Comparison of ENCODE assay signal across 14 cellular contexts in the genomic region with DNA sequence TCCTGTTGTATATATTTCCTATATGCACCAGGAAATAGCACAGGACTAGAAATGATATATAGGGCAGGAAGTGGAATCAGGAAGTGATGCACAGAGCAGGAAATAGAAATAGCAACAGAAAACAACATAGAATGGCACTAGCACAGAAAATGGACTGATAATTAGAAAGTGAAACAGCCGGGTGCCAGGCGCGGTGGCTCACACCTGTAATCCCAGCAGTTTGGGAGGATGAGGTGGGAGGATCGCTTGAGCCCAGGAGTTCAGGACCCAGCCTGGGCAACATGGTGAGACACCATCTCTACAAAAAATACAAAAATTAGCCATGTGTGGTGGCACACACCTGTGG. TPM values are rescaled to one million over a fixed set of nuclear protein-coding genes. Genes with fewer than 3 reads are reported as not detected.
DNase-seq lines count a peak whose midpoint lies in the region; ATAC-seq and TF ChIP-seq lines count a peak whose summit lies in the region.
"Had no signal": no experiment of that assay in that cellular context is flagged by ENCODE, and none has a peak within 500 bp of the region (broad histone marks: within the 10 kb centered on the region; RNA-seq: fewer than 3 reads in every experiment).

No MANE protein-coding gene starts in this region.

- H3K4me1 Mint-ChIP-seq in activated naive CD4-positive, alpha-beta T cell treated with anti-CD3 and anti-CD28 coated beads, Interleukin-2, amount 10 ng/mL, durations not matched to agents 7 days and 5 days: peaks cover 28% of the 10 kb centered on the region
- peaks cover 21% of the 10 kb centered on the region for H3K4me1 Mint-ChIP-seq in central memory CD8-positive, alpha-beta T cell
- H3K4me1 Mint-ChIP-seq in type B pancreatic cell (ENCODE audit: unreplicated experiment): peaks cover 5% of the 10 kb centered on the region

- no peaks in the 10 kb centered on the region for H3K79me2 ChIP-seq in OCI-LY7 (ENCODE audit: insufficient read depth, low read depth, low read length)
- H3K79me2 ChIP-seq: parathyroid adenoma had no signal

- peaks cover 42% of the 10 kb centered on the region for H3K4me1 ChIP-seq in OCI-LY7 (ENCODE audit: insufficient read depth, low read length, poor library complexity, severe bottlenecking)
- peaks cover 3 to 18% (median 13%) of the 10 kb centered on the region in 4 donors for H3K4me1 ChIP-seq in upper lobe of left lung
- H3K4me1 ChIP-seq: parathyroid adenoma had no signal

- no peaks in the 10 kb centered on the region for H3K9me3 Mint-ChIP-seq in activated naive CD4-positive, alpha-beta T cell treated with anti-CD3 and anti-CD28 coated beads, Interleukin-2, amount 10 ng/mL, durations not matched to agents 7 days and 5 days
- H3K9me3 Mint-ChIP-seq in central memory CD8-positive, alpha-beta T cell: no peaks in the 10 kb centered on the region
- H3K9me3 Mint-ChIP-seq in type B pancreatic cell: no peaks in the 10 kb centered on the region

- H3K4me3 Mint-ChIP-seq in activated naive CD4-positive, alpha-beta T cell treated with anti-CD3 and anti-CD28 coated beads, Interleukin-2, amount 10 ng/mL, durations not matched to agents 7 days and 5 days: peak overlapping the region; percentile 8
- peak overlapping the region; percentile 65 for H3K4me3 Mint-ChIP-seq in central memory CD8-positive, alpha-beta T cell
- H3K4me3 Mint-ChIP-seq in type B pancreatic cell: no peak overlapping the region

- BruUV-seq in OCI-LY7 (replicated peaks; lab: Mats Ljungman, UMichigan): no TSS peak

- no peak for TF ChIP-seq CTCF in OCI-LY7 (conservative IDR thresholded peaks at IDR 0.05; ENCODE audit: low read length)
- TF ChIP-seq CTCF in upper lobe of left lung (IDR thresholded peaks at IDR 0.05): no peak
- no peak for TF ChIP-seq CTCF in type B pancreatic cell (conservative IDR thresholded peaks at IDR 0.05)

- intact Hi-C loops in OCI-LY7 (cut with micrococcal nuclease; ENCODE audit: unreplicated experiment): no loop called here

- H3K27ac Mint-ChIP-seq in activated naive CD4-positive, alpha-beta T cell treated with anti-CD3 and anti-CD28 coated beads, Interleukin-2, amount 10 ng/mL, durations not matched to agents 7 days and 5 days: peak overlapping the region; percentile 90
- H3K27ac Mint-ChIP-seq in central memory CD8-positive, alpha-beta T cell (ENCODE audit: low read depth): peak overlapping the region; percentile 93
- H3K27ac Mint-ChIP-seq in type B pancreatic cell: no peak overlapping the region

- peak overlapping the region; percentile 51 for H3K4me2 ChIP-seq in OCI-LY7 (ENCODE audit: low read length)

- peak overlapping the region; percentile 22 for H3K4me3 ChIP-seq in OCI-LY7 (ENCODE audit: low read depth, low read length, poor library complexity, severe bottlenecking)
- no peak overlapping the region for H3K4me3 ChIP-seq in upper lobe of left lung

- no peaks in the 10 kb centered on the region for H3K9me2 ChIP-seq in OCI-LY7 (ENCODE audit: insufficient read depth, low read length)

- WGBS in upper lobe of left lung, 2 donors: 64 to 70% methylated on average over 4 of the region's 4 CpGs

- H3K9me3 ChIP-seq in OCI-LY7 (ENCODE audit: low read length): no peaks in the 10 kb centered on the region
- no peaks in the 10 kb centered on the region for H3K9me3 ChIP-seq in upper lobe of left lung

- CTCF ChIA-PET in activated naive CD4-positive, alpha-beta T cell treated with anti-CD3 and anti-CD28 coated beads, Interleukin-2, amount 10 ng/mL, durations not matched to agents 7 days and 5 days (lab: Charles Lee): interaction anchor here (1.5 to 9.2 kb wide), 2 partner anchors 11 to 16 kb away, joined by 3 to 82 read pairs; no protein-coding TSS in a partner anchor
- CTCF ChIA-PET in OCI-LY7 (lab: Charles Lee; ENCODE audit: unreplicated experiment): interaction anchor here (0.5 to 0.9 kb wide), 2 partner anchors 10 to 108 kb away, joined by 3 to 4 read pairs; no protein-coding TSS in a partner anchor

- H3K36me3 ChIP-seq in OCI-LY7 (ENCODE audit: insufficient read depth, low read length) (no peaks in the 10 kb centered on the region), upper lobe of left lung (peaks cover 7 to 69% (median 48%) of the 10 kb centered on the region in 4 donors)

- peak overlapping the region; percentile 58 for H2AFZ ChIP-seq in OCI-LY7 (ENCODE audit: low read length)
- H2AFZ ChIP-seq: parathyroid adenoma had no signal

- peak; percentile 66 for DNase-seq in activated naive CD4-positive, alpha-beta T cell treated with anti-CD3 and anti-CD28 coated beads, Interleukin-2, amount 10 ng/mL, durations not matched to agents 7 days and 5 days
- no peak for DNase-seq in activated naive CD4-positive, alpha-beta T cell treated with anti-CD3 and anti-CD28 coated beads, Interleukin-2, amount 50 U/mL, for 16 hours
- DNase-seq in OCI-LY7 (ENCODE audit: low spot score) (peak; percentile 59), upper lobe of left lung (no peak), type B pancreatic cell (ENCODE audit: extremely low spot score, unreplicated experiment) (no peak)
- DNase-seq in central memory CD8-positive, alpha-beta T cell (ENCODE audit: low spot score in 2 of 2): peak in 1 of 2 donors; percentile 38
- DNase-seq: HCEC 1CT; mesendoderm; NCI-H1417; NCI-H524; stimulated activated CD8-positive, alpha-beta memory T cell treated with anti-CD3 and anti-CD28 coated beads, Interleukin-4, amount 100 ng/mL, for 48 hours had no signal

- peak; percentile 99 for ATAC-seq in central memory CD8-positive, alpha-beta T cell (replicated peaks; ENCODE audit: extremely low read depth, poor library complexity, severe bottlenecking)
- no peak for ATAC-seq in upper lobe of left lung (ENCODE audit: low FRiP score in 2 of 2)
- ATAC-seq in HG03342 (IDR thresholded peaks at IDR 0.05; ENCODE audit: unreplicated experiment): no peak
- ATAC-seq in GM21737 (IDR thresholded peaks at IDR 0.05; ENCODE audit: unreplicated experiment): no peak

- peaks cover 7% of the 10 kb centered on the region for H3K36me3 Mint-ChIP-seq in activated naive CD4-positive, alpha-beta T cell treated with anti-CD3 and anti-CD28 coated beads, Interleukin-2, amount 10 ng/mL, durations not matched to agents 7 days and 5 days
- peaks cover 1% of the 10 kb centered on the region for H3K36me3 Mint-ChIP-seq in central memory CD8-positive, alpha-beta T cell (ENCODE audit: insufficient read depth)
- H3K36me3 Mint-ChIP-seq in type B pancreatic cell: peaks cover 11% of the 10 kb centered on the region

- POLR2A ChIA-PET in OCI-LY7 (lab: Charles Lee): interaction anchor here (0.7 to 2.1 kb wide), 3 partner anchors 17 to 214 kb away, joined by 3 to 7 read pairs (median 6); no protein-coding TSS in a partner anchor

- no peaks in the 10 kb centered on the region for H3K27me3 Mint-ChIP-seq in activated naive CD4-positive, alpha-beta T cell treated with anti-CD3 and anti-CD28 coated beads, Interleukin-2, amount 10 ng/mL, durations not matched to agents 7 days and 5 days
- no peaks in the 10 kb centered on the region for H3K27me3 Mint-ChIP-seq in central memory CD8-positive, alpha-beta T cell
- H3K27me3 Mint-ChIP-seq in type B pancreatic cell: no peaks in the 10 kb centered on the region

- H3K27ac ChIP-seq in OCI-LY7 (ENCODE audit: low read depth, low read length, poor library complexity, severe bottlenecking): peak overlapping the region; percentile 56
- peak overlapping the region in 3 of 4 donors; percentile 18 to 58 (median 54) for H3K27ac ChIP-seq in upper lobe of left lung
- H3K27ac ChIP-seq: parathyroid adenoma had no signal

- no peaks in the 10 kb centered on the region for H3K27me3 ChIP-seq in upper lobe of left lung

- no peak for TF ChIP-seq EP300 in upper lobe of left lung (IDR thresholded peaks at IDR 0.05)

- H4K20me1 ChIP-seq in OCI-LY7 (ENCODE audit: insufficient read depth, low read length): no peaks in the 10 kb centered on the region

- no peak for TF ChIP-seq POLR2A in upper lobe of left lung (IDR thresholded peaks at IDR 0.05)

RNA-seq across cellular contexts. Expression of a gene that starts 10.0 kb away (rescaled TPM):
- total RNA-seq in OCI-LY7 (2014; rRNA removed; shearing (Covaris generic)): 16.6 and 21.5 TPM in 2 replicates
- 24.7 and 30.8 TPM in 2 replicates for total RNA-seq in OCI-LY7 (2022)
- total RNA-seq in upper lobe of left lung: 10 to 100 TPM in 5 of 6 donors, 1 to 10 TPM in 1; 4.9 to 27.0 (median 19.2) TPM
- 2.9 and 8.5 TPM in 2 replicates for total RNA-seq in type B pancreatic cell (ENCODE audit: low replicate concordance)

RNA-seq across cellular contexts. Expression of a gene that starts 58.2 kb away (rescaled TPM):
- total RNA-seq in OCI-LY7 (2014; rRNA removed; shearing (Covaris generic)): 0.19 and 0.21 TPM in 2 replicates
- 0.57 and 1.4 TPM in 2 replicates for total RNA-seq in OCI-LY7 (2022)
- 100 to 1,000 TPM in 2 of 6 donors, 10 to 100 TPM in 4; 48.1 to 140 (median 65.1) TPM for total RNA-seq in upper lobe of left lung
- 29.2 and 69.7 TPM in 2 replicates for total RNA-seq in type B pancreatic cell (ENCODE audit: low replicate concordance)

Comparison
In these comparisons a context has a peak if more than half of its experiments do, and no peak if none do; other contexts are left out.
1. DNase-seq: peak in activated naive CD4-positive, alpha-beta T cell treated with anti-CD3 and anti-CD28 coated beads, Interleukin-2, amount 10 ng/mL, durations not matched to agents 7 days and 5 days (single experiment) and OCI-LY7 (single experiment); none in activated naive CD4-positive, alpha-beta T cell treated with anti-CD3 and anti-CD28 coated beads, Interleukin-2, amount 50 U/mL, for 16 hours (single experiment), upper lobe of left lung (0 of 2) and type B pancreatic cell (single experiment).
2. RNA of a gene that starts 58.2 kb away (total RNA-seq): 29.2 to 69.7 TPM in type B pancreatic cell and 48.1 to 140 TPM in upper lobe of left lung; 0.19 to 1.4 TPM in OCI-LY7; every median in the first group is over 10 times any median in the second.